Comparison of ENCODE assay signal across 31 cellular contexts in the genomic region with DNA sequence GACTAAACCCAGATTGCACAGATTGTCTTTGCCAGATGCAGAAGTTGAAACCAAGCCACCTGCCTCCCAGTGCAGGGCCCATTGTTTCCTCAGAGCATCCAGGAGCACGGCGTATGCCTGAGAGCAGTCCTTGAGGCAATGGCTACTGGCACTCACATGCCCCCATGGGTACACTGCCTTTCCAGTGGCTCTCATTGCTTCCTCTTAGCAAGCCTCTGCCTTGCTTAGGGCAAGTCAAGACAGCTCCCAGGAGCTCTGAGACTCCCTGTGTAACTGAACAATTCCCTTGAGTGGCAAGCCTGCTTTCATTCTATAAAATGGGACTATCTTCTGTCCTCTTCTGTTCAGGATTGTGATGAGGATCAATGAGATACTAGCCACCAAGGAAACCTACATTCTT. TPM values are rescaled to one million over a fixed set of nuclear protein-coding genes. Genes with fewer than 3 reads are reported as not detected.
A peak's percentile ranks its signal among the peaks of the same experiment; 100 is the strongest.
DNase-seq lines count a peak whose midpoint lies in the region; ATAC-seq and TF ChIP-seq lines count a peak whose summit lies in the region.
"Had no signal": no experiment of that assay in that cellular context is flagged by ENCODE, and none has a peak within 500 bp of the region (broad histone marks: within the 10 kb centered on the region; RNA-seq: fewer than 3 reads in every experiment).

No MANE protein-coding gene starts in this region.

- no peaks in the 10 kb centered on the region for H3K36me3 Mint-ChIP-seq in MCF 10A (ENCODE audit: insufficient read depth, unreplicated experiment)
- H3K36me3 Mint-ChIP-seq in activated T-helper 17 cell treated with anti-CD3 and anti-CD28 coated beads, Interleukin-2, amount 50 U/mL, for 72 hours (ENCODE audit: low read depth), result no peaks in the 10 kb centered on the region

- H3K36me3 ChIP-seq in breast epithelium, result no peaks in the 10 kb centered on the region
- H3K36me3 ChIP-seq in prostate gland, result no peaks in the 10 kb centered on the region
- H3K36me3 ChIP-seq: spleen had no signal

- H3K4me3 Mint-ChIP-seq in MCF 10A (ENCODE audit: unreplicated experiment), result no peak overlapping the region
- no peak overlapping the region for H3K4me3 Mint-ChIP-seq in activated T-helper 17 cell treated with anti-CD3 and anti-CD28 coated beads, Interleukin-2, amount 50 U/mL, for 72 hours
- H3K4me3 Mint-ChIP-seq: nephron progenitor cell, type B pancreatic cell had no signal

- H3K27me3 Mint-ChIP-seq in MCF 10A (ENCODE audit: insufficient read depth, unreplicated experiment), result no peaks in the 10 kb centered on the region
- no peaks in the 10 kb centered on the region for H3K27me3 Mint-ChIP-seq in activated T-helper 17 cell treated with anti-CD3 and anti-CD28 coated beads, Interleukin-2, amount 50 U/mL, for 72 hours

- H3K4me3 ChIP-seq in breast epithelium, result no peak overlapping the region
- no peak overlapping the region for H3K4me3 ChIP-seq in prostate gland
- H3K4me3 ChIP-seq: spleen had no signal

- peak; percentile 56 for DNase-seq in MCF 10A (ENCODE audit: unreplicated experiment)
- no peak for DNase-seq in breast epithelium (ENCODE audit: low spot score in 2 of 2)
- peak; percentile 92 for DNase-seq in NCI-H2171 treated with DMSO at 0.1 percent for 48 hours (lab: John Stamatoyannopoulos, UW)
- no peak for DNase-seq in epithelial cell of prostate (ENCODE audit: low read depth, low spot score)
- peak; percentile 24 for DNase-seq in prostate gland (ENCODE audit: low spot score)
- DNase-seq: ACHN; activated CD4-positive, alpha-beta T cell treated with anti-CD3 and anti-CD28 coated beads for 4 hours; activated gamma-delta T cell treated with Interleukin-2 at 50 U/mL for 16 hours; activated T-cell treated with anti-CD3 and anti-CD28 coated beads for 4 hours; Caco-2; cerebellar nuclear complex; HCEC 1CT; kidney; NCI-H1930; NCI-H446 treated with DMSO at 0.1 percent for 48 hours; nephron progenitor cell; right cardiac atrium; spleen; stimulated activated CD4-positive, alpha-beta T cell treated with anti-CD3 and anti-CD28 coated beads, Interleukin-2, amount 100 ng/mL, for 48 hours had no signal

- TF ChIP-seq POLR2A in breast epithelium (IDR thresholded peaks at IDR 0.05) (no peak), prostate gland (IDR thresholded peaks at IDR 0.05) (no peak)

- H3K4me1 ChIP-seq in breast epithelium, result peaks cover 0 to 4% of the 10 kb centered on the region in 2 donors
- H3K4me1 ChIP-seq in prostate gland (replicated peaks), result no peaks in the 10 kb centered on the region
- H3K4me1 ChIP-seq: parathyroid adenoma had no signal

- CTCF ChIA-PET in MCF 10A (lab: Yijun Ruan, JAX), result interaction anchor here (0.6 to 1.9 kb wide), 4 partner anchors 48 to 114 kb away, joined by 3 to 4 read pairs (median 4); no protein-coding TSS in a partner anchor

- peaks cover 11% of the 10 kb centered on the region for H3K4me1 Mint-ChIP-seq in MCF 10A (ENCODE audit: insufficient read depth, unreplicated experiment)
- H3K4me1 Mint-ChIP-seq in activated T-helper 17 cell treated with anti-CD3 and anti-CD28 coated beads, Interleukin-2, amount 50 U/mL, for 72 hours, result peaks cover 13% of the 10 kb centered on the region

- TF ChIP-seq CTCF in MCF 10A (IDR thresholded peaks at IDR 0.05; ENCODE audit: unreplicated experiment) (no peak), breast epithelium (IDR thresholded peaks at IDR 0.05) (no peak), prostate gland (IDR thresholded peaks at IDR 0.05) (no peak)

- WGBS in prostate gland, result 31% methylated on average over 2 of the region's 2 CpGs

- no peaks in the 10 kb centered on the region for H3K9me3 Mint-ChIP-seq in MCF 10A (ENCODE audit: unreplicated experiment)
- H3K9me3 Mint-ChIP-seq in activated T-helper 17 cell treated with anti-CD3 and anti-CD28 coated beads, Interleukin-2, amount 50 U/mL, for 72 hours, result no peaks in the 10 kb centered on the region
- H3K9me3 Mint-ChIP-seq: nephron progenitor cell, type B pancreatic cell had no signal

- H3K9me3 ChIP-seq in breast epithelium (no peaks in the 10 kb centered on the region), prostate gland (no peaks in the 10 kb centered on the region)
- H3K9me3 ChIP-seq: Caco-2, spleen had no signal

- no peaks in the 10 kb centered on the region for H3K27me3 ChIP-seq in breast epithelium
- no peaks in the 10 kb centered on the region for H3K27me3 ChIP-seq in prostate gland (replicated peaks; ENCODE audit: insufficient read depth)

- H3K27ac ChIP-seq in breast epithelium (no peak overlapping the region), epithelial cell of prostate (peak overlapping the region; percentile 42), prostate gland (no peak overlapping the region)
- H3K27ac ChIP-seq: KMS-11, parathyroid adenoma, spleen had no signal

- no TSS peak for BruUV-seq in MCF 10A (replicated peaks; lab: Mats Ljungman, UMichigan)

- H3K27ac Mint-ChIP-seq in MCF 10A (ENCODE audit: low read depth, unreplicated experiment), result peak overlapping the region; percentile 39
- H3K27ac Mint-ChIP-seq in activated T-helper 17 cell treated with anti-CD3 and anti-CD28 coated beads, Interleukin-2, amount 50 U/mL, for 72 hours, result no peak overlapping the region
- H3K27ac Mint-ChIP-seq: nephron progenitor cell, type B pancreatic cell had no signal

- no peak for ATAC-seq in GM21447 (IDR thresholded peaks at IDR 0.05; ENCODE audit: unreplicated experiment)
- ATAC-seq in GM21367 (IDR thresholded peaks at IDR 0.05; ENCODE audit: unreplicated experiment), result no peak
- ATAC-seq in activated T-helper 17 cell treated with anti-CD3 and anti-CD28 coated beads, Interleukin-2, amount 50 U/mL, for 72 hours (replicated peaks), result no peak
- ATAC-seq: right cardiac atrium, SK-N-SH treated with all-trans-retinoic acid at 6 μM for 48 hours had no signal

- POLR2A ChIA-PET in MCF 10A (lab: Yijun Ruan, JAX), result interaction anchor here (1.0 to 1.4 kb wide), 4 partner anchors 9 to 178 kb away, joined by 3 to 5 read pairs (median 4); a partner anchor contains a TSS

- intact Hi-C loops in MCF 10A (cut with micrococcal nuclease), result no loop called here
- intact Hi-C loops in breast epithelium (cut with DNase I; ENCODE audit: low total_unique reads), result no loop called here
- intact Hi-C loops in prostate gland (cut with DNase I), result no loop called here

RNA-seq across cellular contexts. Expression of a gene that starts 4.1 kb away (rescaled TPM):
- total RNA-seq in MCF 10A (2022) (2.1 and 2.7 TPM in 2 replicates), breast epithelium (100 to 1,000 TPM in 2 of 3 donors, 10 to 100 TPM in 1; 10.1 to 189 (median 120) TPM), prostate gland (100 to 1,000 TPM in 1 of 2 donors, 10 to 100 TPM in 1; 52.2 to 105 TPM)
- total RNA-seq in activated T-helper 17 cell treated with anti-CD3 and anti-CD28 coated beads, Interleukin-2, amount 50 U/mL, for 72 hours, result 10 to 100 TPM; 10.5 to 12.1 TPM

RNA-seq across cellular contexts. Expression of a gene that starts 48.3 kb away (rescaled TPM):
- not detected in 2 replicates for total RNA-seq in MCF 10A (2022)
- total RNA-seq in breast epithelium, result under 1 TPM in 1 of 3 donors, not detected in 2; 0.33 TPM
- 10 to 100 TPM in 1 of 2 donors, not detected in 1; 12.5 TPM for total RNA-seq in prostate gland
- total RNA-seq in activated T-helper 17 cell treated with anti-CD3 and anti-CD28 coated beads, Interleukin-2, amount 50 U/mL, for 72 hours, result not detected
- total RNA-seq: Caco-2; dermis microvascular lymphatic vessel endothelial cell; kidney; lower leg skin; OCI-LY7; right cardiac atrium; spleen; subcutaneous adipose tissue; T-helper 2 cell treated with Interferon-gamma antibody and Interleukin-4, amounts not matched to agents 100 ng/mL and 5 ng/mL, for 36 hours had no signal

Comparison
In these comparisons a context has a peak if more than half of its experiments do, and no peak if none do; other contexts are left out.
1. DNase-seq: peak in MCF 10A (single experiment), NCI-H2171 treated with DMSO at 0.1 percent for 48 hours (single experiment) and prostate gland (single experiment); none in breast epithelium (0 of 2) and epithelial cell of prostate (single experiment).